8 cellular contexts compared by ENCODE assay signal in the genomic region with DNA sequence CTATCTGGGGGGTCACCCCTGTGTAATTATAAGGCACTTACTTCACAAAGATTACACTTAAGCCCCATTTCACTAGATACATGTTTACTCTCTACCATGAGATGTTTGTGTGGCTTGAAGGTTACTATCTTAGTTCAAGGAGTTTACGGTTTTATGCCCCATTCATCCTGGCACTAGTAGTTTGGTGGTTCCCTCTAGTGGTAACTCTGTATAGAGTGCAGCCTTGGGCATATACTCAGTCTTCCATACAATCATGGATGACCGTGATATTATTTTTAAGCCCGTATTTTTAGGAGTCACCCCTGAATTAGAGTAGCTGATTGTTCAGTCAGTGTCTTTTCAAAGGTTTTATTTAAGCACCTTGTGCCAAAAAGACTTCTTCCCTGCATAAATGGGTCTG.
A peak's percentile ranks its signal among the peaks of the same experiment; 100 is the strongest.
DNase-seq lines count a peak whose midpoint lies in the region; ATAC-seq and TF ChIP-seq lines count a peak whose summit lies in the region.

No MANE protein-coding gene starts in this region.

- H3K4me3 ChIP-seq in astrocyte of the cerebellum (ENCODE audit: low read depth, low read length) = no peak overlapping the region

- DNase-seq in NCI-H1417 (lab: John Stamatoyannopoulos, UW) = peak in 2 of 3 experiments; percentile 18 to 42
- DNase-seq in NCI-H1417 treated with DMSO at 0.1 percent for 48 hours (lab: John Stamatoyannopoulos, UW) = no peak
- DNase-seq in astrocyte of the cerebellum (ENCODE audit: low read depth) = no peak
- peak; percentile 1 for DNase-seq in pons (ENCODE audit: low spot score)
- DNase-seq in medulla oblongata (ENCODE audit: extremely low spot score) = no peak
- DNase-seq in occipital lobe (lab: John Stamatoyannopoulos, UW) = no peak
- no peak for DNase-seq in HCEC 1CT

- in situ Hi-C loops in astrocyte of the cerebellum (cut with HindIII; ENCODE audit: low sequenced_read_pairs) = no loop called here

- peak; percentile 33 for TF ChIP-seq CTCF in astrocyte of the cerebellum (IDR thresholded peaks at IDR 0.05; ENCODE audit: low read depth, low read length, missing control alignments)

- peak; percentile 82 for ATAC-seq in HG03354 (IDR thresholded peaks at IDR 0.05; ENCODE audit: poor library complexity, severe bottlenecking, unreplicated experiment)

Comparison
In these comparisons a context has a peak if more than half of its experiments do, and no peak if none do; other contexts are left out.
1. DNase-seq: peak in NCI-H1417 (2 of 3) and pons (single experiment); none in NCI-H1417 treated with DMSO at 0.1 percent for 48 hours (single experiment), astrocyte of the cerebellum (single experiment), medulla oblongata (single experiment), occipital lobe (single experiment) and HCEC 1CT (single experiment).